In the genomic region with DNA sequence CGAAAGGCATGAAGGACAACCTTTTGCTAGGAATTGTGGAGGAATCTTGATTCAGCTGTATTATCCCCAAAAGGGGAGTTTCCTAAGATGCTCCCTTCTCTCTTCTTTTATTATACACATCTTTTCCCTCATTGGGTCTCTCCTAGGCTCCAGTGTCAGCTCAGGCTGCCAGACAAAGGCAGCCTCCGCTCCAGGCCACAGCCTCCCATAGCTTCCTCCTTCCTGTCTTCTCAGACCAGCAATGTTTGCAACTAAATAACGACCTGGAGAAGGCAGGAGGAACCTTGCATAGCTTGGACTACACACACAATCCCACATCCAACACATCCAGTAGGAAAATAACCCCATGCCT, we compare ENCODE assay signal across 8 cellular contexts. TPM values are rescaled to one million over a fixed set of nuclear protein-coding genes. Genes with fewer than 3 reads are reported as not detected.
DNase-seq lines count a peak whose midpoint lies in the region; ATAC-seq and TF ChIP-seq lines count a peak whose summit lies in the region.

No MANE protein-coding gene starts in this region.

- TF ChIP-seq CTCF in Loucy (conservative IDR thresholded peaks at IDR 0.05; ENCODE audit: low read length) (no peak), GM10266 (IDR thresholded peaks at IDR 0.05; ENCODE audit: control insufficient read depth, insufficient read depth, low read depth, missing control alignments) (no peak)

- H3K4me1 ChIP-seq in CD4-positive, CD25-positive, alpha-beta regulatory T cell (ENCODE audit: control insufficient read depth, insufficient read depth, low read length, poor library complexity, severe bottlenecking): peaks cover 11% of the 10 kb centered on the region
- peaks cover 22% of the 10 kb centered on the region for H3K4me1 ChIP-seq in Loucy (ENCODE audit: insufficient read depth, low read length, poor library complexity, severe bottlenecking)

- peaks cover 7% of the 10 kb centered on the region for H3K27me3 ChIP-seq in CD4-positive, CD25-positive, alpha-beta regulatory T cell (ENCODE audit: control insufficient read depth, insufficient read depth, low read length)
- no peaks in the 10 kb centered on the region for H3K27me3 ChIP-seq in Loucy (ENCODE audit: insufficient read depth, low read length, poor library complexity, severe bottlenecking)

- no peak for DNase-seq in CD4-positive, CD25-positive, alpha-beta regulatory T cell
- no peak for DNase-seq in caudate nucleus (lab: John Stamatoyannopoulos, UW)
- DNase-seq in naive thymus-derived CD8-positive, alpha-beta T cell: no peak
- no peak for DNase-seq in NOMO-1 treated with dmso at 0.1 percent for 144 hours (lab: John Stamatoyannopoulos, UW; ENCODE audit: unreplicated experiment)
- no peak for DNase-seq in GM10266 (ENCODE audit: extremely low spot score)

- H3K4me1 Mint-ChIP-seq in CD4-positive, CD25-positive, alpha-beta regulatory T cell: peaks cover 0 to 31% (median 18%) of the 10 kb centered on the region in 4 donors
- H3K4me1 Mint-ChIP-seq in naive thymus-derived CD8-positive, alpha-beta T cell: peaks cover 18 to 32% (median 27%) of the 10 kb centered on the region in 4 donors

- H3K36me3 ChIP-seq in CD4-positive, CD25-positive, alpha-beta regulatory T cell (ENCODE audit: control insufficient read depth, insufficient read depth, low read length): peaks cover 3% of the 10 kb centered on the region
- H3K36me3 ChIP-seq in Loucy (ENCODE audit: insufficient read depth, low read length): no peaks in the 10 kb centered on the region; the same call in 1 of the 2 replicates

- H3F3A ChIP-seq in Loucy (ENCODE audit: low read depth): peaks cover 5% of the 10 kb centered on the region; the same call in 1 of the 2 replicates

- H3K9me2 ChIP-seq in Loucy (replicated peaks; ENCODE audit: low read depth, low read length): no peaks in the 10 kb centered on the region

- H3K27ac Mint-ChIP-seq in CD4-positive, CD25-positive, alpha-beta regulatory T cell: peak overlapping the region in 2 of 3 donors; percentile 94 to 96
- peak overlapping the region in 9 of 10 donors; percentile 61 to 98 (median 95) for H3K27ac Mint-ChIP-seq in naive thymus-derived CD8-positive, alpha-beta T cell

- no peaks in the 10 kb centered on the region; the same call in 1 of the 2 replicates for H3K79me2 ChIP-seq in Loucy (ENCODE audit: insufficient read depth, low read length)

- H3K27ac ChIP-seq in CD4-positive, CD25-positive, alpha-beta regulatory T cell (ENCODE audit: insufficient read depth, low read length, poor library complexity, severe bottlenecking): peak overlapping the region; percentile 55
- H3K27ac ChIP-seq in caudate nucleus (ENCODE audit: low read depth, low read length): peak overlapping the region; percentile 82

- peaks cover 37% of the 10 kb centered on the region for H3K27me3 Mint-ChIP-seq in CD4-positive, CD25-positive, alpha-beta regulatory T cell
- peaks cover 10 to 26% (median 20%) of the 10 kb centered on the region in 5 donors for H3K27me3 Mint-ChIP-seq in naive thymus-derived CD8-positive, alpha-beta T cell

- H3K9ac ChIP-seq in Loucy (ENCODE audit: low read depth, low read length, poor library complexity, severe bottlenecking): peak overlapping the region; percentile 80

- peak overlapping the region; percentile 82 for H2AFZ ChIP-seq in Loucy (ENCODE audit: low read length)

- H3K4me2 ChIP-seq in Loucy (ENCODE audit: low read depth, low read length, poor library complexity, severe bottlenecking): peak overlapping the region; percentile 81

- H3K4me3 Mint-ChIP-seq in CD4-positive, CD25-positive, alpha-beta regulatory T cell: peak overlapping the region; percentile 87 to 98 (median 96)
- peak overlapping the region; percentile 91 to 99 (median 98) for H3K4me3 Mint-ChIP-seq in naive thymus-derived CD8-positive, alpha-beta T cell

- no peaks in the 10 kb centered on the region for H3K9me3 Mint-ChIP-seq in CD4-positive, CD25-positive, alpha-beta regulatory T cell
- no peaks in the 10 kb centered on the region for H3K9me3 Mint-ChIP-seq in naive thymus-derived CD8-positive, alpha-beta T cell

- no peaks in the 10 kb centered on the region for H4K20me1 ChIP-seq in Loucy (ENCODE audit: insufficient read depth, low read length, poor library complexity, severe bottlenecking)

- peak overlapping the region; percentile 87 for H3K4me3 ChIP-seq in CD4-positive, CD25-positive, alpha-beta regulatory T cell (ENCODE audit: low read depth, low read length)
- peak overlapping the region; percentile 81 for H3K4me3 ChIP-seq in Loucy (ENCODE audit: low read length, poor library complexity, severe bottlenecking)

- POLR2A ChIA-PET in naive thymus-derived CD8-positive, alpha-beta T cell (lab: Charles Lee): interaction anchor here (0.9 to 3.3 kb wide), 11 partner anchors 9 to 98 kb away, joined by 3 to 38 read pairs (median 5); partner anchors contain the start of genes KAZALD1, PDZD7 and SFXN3

- peaks cover 9% of the 10 kb centered on the region for H3K36me3 Mint-ChIP-seq in CD4-positive, CD25-positive, alpha-beta regulatory T cell
- H3K36me3 Mint-ChIP-seq in naive thymus-derived CD8-positive, alpha-beta T cell: peaks cover 0 to 8% (median 0%) of the 10 kb centered on the region in 3 donors

- ATAC-seq in CD4-positive, CD25-positive, alpha-beta regulatory T cell (ENCODE audit: low read depth in 2 of 2): no peak
- ATAC-seq in naive thymus-derived CD8-positive, alpha-beta T cell: no peak
- no peak for ATAC-seq in HG02610 (IDR thresholded peaks at IDR 0.05; ENCODE audit: unreplicated experiment)
- no peak for ATAC-seq in GM21515 (IDR thresholded peaks at IDR 0.05; ENCODE audit: unreplicated experiment)

- H3K9me3 ChIP-seq in CD4-positive, CD25-positive, alpha-beta regulatory T cell (ENCODE audit: control insufficient read depth in 2 of 2, low read length in 2 of 2): no peaks in the 10 kb centered on the region
- H3K9me3 ChIP-seq in Loucy (ENCODE audit: insufficient read depth, low read depth, low read length): no peaks in the 10 kb centered on the region

RNA-seq across cellular contexts. Expression of gene SFXN3, which starts 12.3 kb away (rescaled TPM):
- total RNA-seq in CD4-positive, CD25-positive, alpha-beta regulatory T cell: 70.4 TPM
- 10 to 100 TPM; 17.7 to 21.1 (median 20.2) TPM for polyA plus RNA-seq in CD4-positive, CD25-positive, alpha-beta regulatory T cell
- 10 to 100 TPM; 63.1 to 66.9 TPM for total RNA-seq in naive thymus-derived CD8-positive, alpha-beta T cell
- polyA plus RNA-seq in naive thymus-derived CD8-positive, alpha-beta T cell: 10 to 100 TPM in 2 of 3 donors, 1 to 10 TPM in 1; 9.9 to 11.5 (median 11.2) TPM

RNA-seq across cellular contexts. Expression of gene PDZD7, which starts 12.4 kb away (rescaled TPM):
- 3.5 TPM for total RNA-seq in CD4-positive, CD25-positive, alpha-beta regulatory T cell
- polyA plus RNA-seq in CD4-positive, CD25-positive, alpha-beta regulatory T cell: 1 to 10 TPM in 1 of 4 donors, under 1 TPM in 3; 0.59 to 1.1 (median 0.70) TPM
- 1 to 10 TPM; 1.3 to 1.4 TPM for total RNA-seq in naive thymus-derived CD8-positive, alpha-beta T cell
- 1 to 10 TPM in 1 of 3 donors, under 1 TPM in 2; 0.39 to 1.1 (median 0.89) TPM for polyA plus RNA-seq in naive thymus-derived CD8-positive, alpha-beta T cell

RNA-seq across cellular contexts. Expression of gene KAZALD1, which starts 18.5 kb away (rescaled TPM):
- not detected for total RNA-seq in CD4-positive, CD25-positive, alpha-beta regulatory T cell
- polyA plus RNA-seq in CD4-positive, CD25-positive, alpha-beta regulatory T cell: under 1 TPM in 1 of 4 donors, not detected in 3; 0.62 TPM
- not detected for total RNA-seq in naive thymus-derived CD8-positive, alpha-beta T cell
- polyA plus RNA-seq in naive thymus-derived CD8-positive, alpha-beta T cell: not detected

RNA-seq across cellular contexts. Expression of gene LZTS2, which starts 43.7 kb away (rescaled TPM):
- total RNA-seq in CD4-positive, CD25-positive, alpha-beta regulatory T cell: 19.3 TPM
- 10 to 100 TPM; 11.0 to 16.4 (median 12.3) TPM for polyA plus RNA-seq in CD4-positive, CD25-positive, alpha-beta regulatory T cell
- 10 to 100 TPM; 33.5 to 34.3 TPM for total RNA-seq in naive thymus-derived CD8-positive, alpha-beta T cell
- polyA plus RNA-seq in naive thymus-derived CD8-positive, alpha-beta T cell: 10 to 100 TPM; 10.8 to 19.5 (median 13.1) TPM

RNA-seq across cellular contexts. Expression of gene TWNK, which starts 56.0 kb away (rescaled TPM):
- 3.4 TPM for total RNA-seq in CD4-positive, CD25-positive, alpha-beta regulatory T cell
- polyA plus RNA-seq in CD4-positive, CD25-positive, alpha-beta regulatory T cell: 10 to 100 TPM in 1 of 4 donors, 1 to 10 TPM in 3; 3.8 to 12.8 (median 6.7) TPM
- total RNA-seq in naive thymus-derived CD8-positive, alpha-beta T cell: 10 to 100 TPM; 17.0 to 18.2 TPM
- polyA plus RNA-seq in naive thymus-derived CD8-positive, alpha-beta T cell: 10 to 100 TPM in 1 of 3 donors, 1 to 10 TPM in 2; 5.3 to 18.2 (median 9.7) TPM
